21 cellular contexts compared by ENCODE assay signal in the genomic region with DNA sequence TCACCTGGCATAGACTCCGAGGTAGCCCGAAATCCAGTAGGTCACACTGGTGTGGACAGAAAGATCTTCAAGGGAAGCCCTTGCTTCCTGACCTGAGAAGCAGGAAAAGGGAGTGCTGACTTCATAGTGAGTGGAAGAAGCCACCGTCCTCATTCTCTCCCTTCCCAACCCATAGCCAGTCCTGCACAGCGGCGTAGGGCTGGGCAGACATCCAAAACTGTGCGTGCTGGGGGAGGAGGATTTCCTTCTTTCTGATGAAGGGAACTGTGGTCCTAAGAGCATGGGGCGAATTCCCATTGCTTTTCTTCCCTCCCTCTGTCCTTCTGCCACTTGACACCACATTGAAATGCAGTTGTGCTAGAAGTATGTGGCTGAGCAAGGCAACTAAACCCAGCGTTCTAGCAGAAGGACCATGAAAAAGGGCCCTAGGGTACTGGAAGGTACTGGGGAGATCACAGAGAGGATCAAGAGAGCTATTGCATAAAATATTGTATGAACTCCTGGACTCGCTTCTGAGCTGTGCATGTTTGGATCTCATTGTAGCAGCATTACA.
A peak's percentile ranks its signal among the peaks of the same experiment; 100 is the strongest.
DNase-seq lines count a peak whose midpoint lies in the region; ATAC-seq and TF ChIP-seq lines count a peak whose summit lies in the region.
"Had no signal": no experiment of that assay in that cellular context is flagged by ENCODE, and none has a peak within 500 bp of the region (broad histone marks: within the 10 kb centered on the region; RNA-seq: fewer than 3 reads in every experiment).

No MANE protein-coding gene starts in this region.

- TF ChIP-seq CTCF in WTC11 (IDR thresholded peaks at IDR 0.05), result no peak

- DNase-seq in G401 (ENCODE audit: low spot score) (peak; percentile 40), WTC11 (ENCODE audit: low spot score) (no peak), Right ventricle myocardium superior (peak; percentile 55), midbrain (lab: John Stamatoyannopoulos, UW) (peak; percentile 46), CD1c-positive myeloid dendritic cell (ENCODE audit: extremely low spot score) (no peak), hepatic stellate cell (ENCODE audit: low spot score) (no peak)
- DNase-seq: activated CD4-positive, alpha-beta T cell treated with anti-CD3 and anti-CD28 coated beads for 48 hours; endodermal cell; esophagus squamous epithelium; MG63; natural killer cell; NCI-H1417 treated with DMSO at 0.1 percent for 48 hours; NCI-H2227 treated with DMSO at 0.1 percent for 48 hours; NCI-H774; OCI-M1; ovary; SHP77 treated with DMSO at 0.1 percent for 48 hours; uterus had no signal

- intact Hi-C loops in Right ventricle myocardium superior (cut with DNase I), result no loop called here

- in situ Hi-C loops in G401 (cut with HindIII; ENCODE audit: low sequenced_read_pairs), result no loop called here

- peaks cover 41% of the 10 kb centered on the region for H3K36me3 Mint-ChIP-seq in WTC11
- H3K36me3 Mint-ChIP-seq: activated naive CD8-positive, alpha-beta T cell had no signal

- H3K27me3 Mint-ChIP-seq in WTC11 (ENCODE audit: low read depth), result no peaks in the 10 kb centered on the region

- no peak overlapping the region for H3K27ac Mint-ChIP-seq in WTC11
- H3K27ac Mint-ChIP-seq: activated naive CD8-positive, alpha-beta T cell; endodermal cell; natural killer cell had no signal

- POLR2A ChIA-PET in WTC11 (lab: Charles Lee), result no interaction called here

- CTCF ChIA-PET in WTC11 (lab: Charles Lee), result no interaction called here

- peaks cover 34% of the 10 kb centered on the region for H3K4me1 Mint-ChIP-seq in WTC11

- H3K9me3 Mint-ChIP-seq in WTC11, result peaks cover 33% of the 10 kb centered on the region

- H3K4me3 Mint-ChIP-seq in WTC11, result no peak overlapping the region
- H3K4me3 Mint-ChIP-seq: activated naive CD8-positive, alpha-beta T cell; endodermal cell; natural killer cell had no signal

- ATAC-seq in WTC11, result peak; percentile 63
- peak; percentile 66 for ATAC-seq in Right ventricle myocardium superior (ENCODE audit: poor library complexity)
- no peak for ATAC-seq in HG03280 (IDR thresholded peaks at IDR 0.05; ENCODE audit: unreplicated experiment)
- ATAC-seq in activated CD4-positive, CD25-positive, alpha-beta regulatory T cell treated with anti-CD3 and anti-CD28 coated beads, Interleukin-2, amount 50 U/mL, for 24 hours, result no peak
- ATAC-seq: natural killer cell had no signal

TF ChIP-seq in WTC11, 78 proteins besides CTCF, POLR2A, EP300 and RAD21 (continues in another document):
- TF ChIP-seq TEAD1 (CRISPR knock-in tag; IDR thresholded peaks at IDR 0.05) (no peak), ZNF423 (CRISPR knock-in tag; IDR thresholded peaks at IDR 0.05) (no peak), TCF7 (CRISPR knock-in tag; IDR thresholded peaks at IDR 0.05; ENCODE audit: low read depth) (no peak), JAZF1 (CRISPR knock-in tag; IDR thresholded peaks at IDR 0.05) (no peak), OVOL2 (CRISPR knock-in tag; IDR thresholded peaks at IDR 0.05; ENCODE audit: borderline replicate concordance) (no peak), ZNF317 (CRISPR knock-in tag; IDR thresholded peaks at IDR 0.05; ENCODE audit: borderline replicate concordance, low read depth) (no peak), SP1 (CRISPR knock-in tag; conservative IDR thresholded peaks at IDR 0.05) (no peak), ZNF138 (CRISPR knock-in tag; conservative IDR thresholded peaks at IDR 0.05) (no peak), CREB1 (CRISPR knock-in tag; IDR thresholded peaks at IDR 0.05) (no peak), TP53 (CRISPR knock-in tag; IDR thresholded peaks at IDR 0.05) (no peak), FOXP1 (CRISPR knock-in tag; IDR thresholded peaks at IDR 0.05; ENCODE audit: borderline replicate concordance) (no peak), ELF4 (CRISPR knock-in tag; IDR thresholded peaks at IDR 0.05; ENCODE audit: low read depth) (no peak), ZNF396 (CRISPR knock-in tag; IDR thresholded peaks at IDR 0.05; ENCODE audit: borderline replicate concordance) (no peak), ZNF416 (CRISPR knock-in tag; IDR thresholded peaks at IDR 0.05) (no peak), FOXJ3 (CRISPR knock-in tag; IDR thresholded peaks at IDR 0.05; ENCODE audit: borderline replicate concordance) (no peak)
- TF ChIP-seq, protein P1, sequence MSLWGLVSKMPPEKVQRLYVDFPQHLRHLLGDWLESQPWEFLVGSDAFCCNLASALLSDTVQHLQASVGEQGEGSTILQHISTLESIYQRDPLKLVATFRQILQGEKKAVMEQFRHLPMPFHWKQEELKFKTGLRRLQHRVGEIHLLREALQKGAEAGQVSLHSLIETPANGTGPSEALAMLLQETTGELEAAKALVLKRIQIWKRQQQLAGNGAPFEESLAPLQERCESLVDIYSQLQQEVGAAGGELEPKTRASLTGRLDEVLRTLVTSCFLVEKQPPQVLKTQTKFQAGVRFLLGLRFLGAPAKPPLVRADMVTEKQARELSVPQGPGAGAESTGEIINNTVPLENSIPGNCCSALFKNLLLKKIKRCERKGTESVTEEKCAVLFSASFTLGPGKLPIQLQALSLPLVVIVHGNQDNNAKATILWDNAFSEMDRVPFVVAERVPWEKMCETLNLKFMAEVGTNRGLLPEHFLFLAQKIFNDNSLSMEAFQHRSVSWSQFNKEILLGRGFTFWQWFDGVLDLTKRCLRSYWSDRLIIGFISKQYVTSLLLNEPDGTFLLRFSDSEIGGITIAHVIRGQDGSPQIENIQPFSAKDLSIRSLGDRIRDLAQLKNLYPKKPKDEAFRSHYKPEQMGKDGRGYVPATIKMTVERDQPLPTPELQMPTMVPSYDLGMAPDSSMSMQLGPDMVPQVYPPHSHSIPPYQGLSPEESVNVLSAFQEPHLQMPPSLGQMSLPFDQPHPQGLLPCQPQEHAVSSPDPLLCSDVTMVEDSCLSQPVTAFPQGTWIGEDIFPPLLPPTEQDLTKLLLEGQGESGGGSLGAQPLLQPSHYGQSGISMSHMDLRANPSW (CRISPR knock-in tag; conservative IDR thresholded peaks at IDR 0.05; ENCODE audit: low read depth), result no peak
- TF ChIP-seq, protein P2, sequence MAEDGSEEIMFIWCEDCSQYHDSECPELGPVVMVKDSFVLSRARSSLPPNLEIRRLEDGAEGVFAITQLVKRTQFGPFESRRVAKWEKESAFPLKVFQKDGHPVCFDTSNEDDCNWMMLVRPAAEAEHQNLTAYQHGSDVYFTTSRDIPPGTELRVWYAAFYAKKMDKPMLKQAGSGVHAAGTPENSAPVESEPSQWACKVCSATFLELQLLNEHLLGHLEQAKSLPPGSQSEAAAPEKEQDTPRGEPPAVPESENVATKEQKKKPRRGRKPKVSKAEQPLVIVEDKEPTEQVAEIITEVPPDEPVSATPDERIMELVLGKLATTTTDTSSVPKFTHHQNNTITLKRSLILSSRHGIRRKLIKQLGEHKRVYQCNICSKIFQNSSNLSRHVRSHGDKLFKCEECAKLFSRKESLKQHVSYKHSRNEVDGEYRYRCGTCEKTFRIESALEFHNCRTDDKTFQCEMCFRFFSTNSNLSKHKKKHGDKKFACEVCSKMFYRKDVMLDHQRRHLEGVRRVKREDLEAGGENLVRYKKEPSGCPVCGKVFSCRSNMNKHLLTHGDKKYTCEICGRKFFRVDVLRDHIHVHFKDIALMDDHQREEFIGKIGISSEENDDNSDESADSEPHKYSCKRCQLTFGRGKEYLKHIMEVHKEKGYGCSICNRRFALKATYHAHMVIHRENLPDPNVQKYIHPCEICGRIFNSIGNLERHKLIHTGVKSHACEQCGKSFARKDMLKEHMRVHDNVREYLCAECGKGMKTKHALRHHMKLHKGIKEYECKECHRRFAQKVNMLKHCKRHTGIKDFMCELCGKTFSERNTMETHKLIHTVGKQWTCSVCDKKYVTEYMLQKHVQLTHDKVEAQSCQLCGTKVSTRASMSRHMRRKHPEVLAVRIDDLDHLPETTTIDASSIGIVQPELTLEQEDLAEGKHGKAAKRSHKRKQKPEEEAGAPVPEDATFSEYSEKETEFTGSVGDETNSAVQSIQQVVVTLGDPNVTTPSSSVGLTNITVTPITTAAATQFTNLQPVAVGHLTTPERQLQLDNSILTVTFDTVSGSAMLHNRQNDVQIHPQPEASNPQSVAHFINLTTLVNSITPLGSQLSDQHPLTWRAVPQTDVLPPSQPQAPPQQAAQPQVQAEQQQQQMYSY (CRISPR knock-in tag; IDR thresholded peaks at IDR 0.05), result no peak
- TF ChIP-seq, protein P3, sequence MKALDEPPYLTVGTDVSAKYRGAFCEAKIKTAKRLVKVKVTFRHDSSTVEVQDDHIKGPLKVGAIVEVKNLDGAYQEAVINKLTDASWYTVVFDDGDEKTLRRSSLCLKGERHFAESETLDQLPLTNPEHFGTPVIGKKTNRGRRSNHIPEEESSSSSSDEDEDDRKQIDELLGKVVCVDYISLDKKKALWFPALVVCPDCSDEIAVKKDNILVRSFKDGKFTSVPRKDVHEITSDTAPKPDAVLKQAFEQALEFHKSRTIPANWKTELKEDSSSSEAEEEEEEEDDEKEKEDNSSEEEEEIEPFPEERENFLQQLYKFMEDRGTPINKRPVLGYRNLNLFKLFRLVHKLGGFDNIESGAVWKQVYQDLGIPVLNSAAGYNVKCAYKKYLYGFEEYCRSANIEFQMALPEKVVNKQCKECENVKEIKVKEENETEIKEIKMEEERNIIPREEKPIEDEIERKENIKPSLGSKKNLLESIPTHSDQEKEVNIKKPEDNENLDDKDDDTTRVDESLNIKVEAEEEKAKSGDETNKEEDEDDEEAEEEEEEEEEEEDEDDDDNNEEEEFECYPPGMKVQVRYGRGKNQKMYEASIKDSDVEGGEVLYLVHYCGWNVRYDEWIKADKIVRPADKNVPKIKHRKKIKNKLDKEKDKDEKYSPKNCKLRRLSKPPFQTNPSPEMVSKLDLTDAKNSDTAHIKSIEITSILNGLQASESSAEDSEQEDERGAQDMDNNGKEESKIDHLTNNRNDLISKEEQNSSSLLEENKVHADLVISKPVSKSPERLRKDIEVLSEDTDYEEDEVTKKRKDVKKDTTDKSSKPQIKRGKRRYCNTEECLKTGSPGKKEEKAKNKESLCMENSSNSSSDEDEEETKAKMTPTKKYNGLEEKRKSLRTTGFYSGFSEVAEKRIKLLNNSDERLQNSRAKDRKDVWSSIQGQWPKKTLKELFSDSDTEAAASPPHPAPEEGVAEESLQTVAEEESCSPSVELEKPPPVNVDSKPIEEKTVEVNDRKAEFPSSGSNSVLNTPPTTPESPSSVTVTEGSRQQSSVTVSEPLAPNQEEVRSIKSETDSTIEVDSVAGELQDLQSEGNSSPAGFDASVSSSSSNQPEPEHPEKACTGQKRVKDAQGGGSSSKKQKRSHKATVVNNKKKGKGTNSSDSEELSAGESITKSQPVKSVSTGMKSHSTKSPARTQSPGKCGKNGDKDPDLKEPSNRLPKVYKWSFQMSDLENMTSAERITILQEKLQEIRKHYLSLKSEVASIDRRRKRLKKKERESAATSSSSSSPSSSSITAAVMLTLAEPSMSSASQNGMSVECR (CRISPR knock-in tag; IDR thresholded peaks at IDR 0.05; ENCODE audit: borderline replicate concordance), result no peak

Comparison
In these comparisons a context has a peak if more than half of its experiments do, and no peak if none do; other contexts are left out.
1. DNase-seq: peak in G401 (single experiment), Right ventricle myocardium superior (single experiment) and midbrain (single experiment); none in WTC11 (single experiment), CD1c-positive myeloid dendritic cell (single experiment) and hepatic stellate cell (single experiment).
2. ATAC-seq: peak in WTC11 (single experiment) and Right ventricle myocardium superior (single experiment); none in HG03280 (single experiment) and activated CD4-positive, CD25-positive, alpha-beta regulatory T cell treated with anti-CD3 and anti-CD28 coated beads, Interleukin-2, amount 50 U/mL, for 24 hours (0 of 2).